In the genomic region with DNA sequence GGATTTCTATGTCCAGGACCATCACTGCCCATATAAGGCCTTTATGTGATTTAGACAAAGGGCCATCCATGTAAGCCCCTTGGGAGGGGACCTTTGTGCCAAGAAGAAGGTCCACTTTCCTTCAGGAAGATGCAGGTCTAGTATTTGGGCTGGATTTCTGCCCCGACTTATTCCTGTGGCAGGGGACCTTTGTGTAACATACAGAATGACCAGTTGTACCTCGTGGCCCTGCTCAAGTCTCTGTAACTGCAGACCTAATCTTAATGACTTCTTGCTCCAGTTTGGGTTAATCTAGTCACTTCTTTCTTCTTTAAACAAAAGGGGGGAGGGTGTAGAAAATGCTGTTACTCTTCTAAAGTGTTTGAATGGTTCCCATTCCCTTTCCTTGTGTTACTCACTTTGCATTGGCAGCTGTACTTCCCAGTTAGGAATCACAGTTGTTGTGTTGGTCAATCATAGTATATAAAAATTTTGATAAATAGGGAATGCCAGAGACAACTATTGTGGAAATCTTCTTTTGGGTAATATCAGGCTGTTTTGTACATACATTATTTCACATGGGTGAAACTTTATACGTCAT, we compare ENCODE assay signal across 12 cellular contexts. TPM values are rescaled to one million over a fixed set of nuclear protein-coding genes. Genes with fewer than 3 reads are reported as not detected.
DNase-seq lines count a peak whose midpoint lies in the region; ATAC-seq, FAIRE-seq and TF ChIP-seq lines count a peak whose summit lies in the region.
"Had no signal": no experiment of that assay in that cellular context is flagged by ENCODE, and none has a peak within 500 bp of the region (broad histone marks: within the 10 kb centered on the region; RNA-seq: fewer than 3 reads in every experiment).

No MANE protein-coding gene starts in this region.

- CTCF ChIA-PET in K562 (lab: Yijun Ruan, JAX; ENCODE audit: low intra/inter-chr PET ratio), result no interaction called here

- 95 to 100% methylated on average over 3 of the region's 3 CpGs for WGBS in GM23248 (ENCODE audit: low coverage in 1 of 2, low lambda C conversion rate in 2 of 2, missing lambda C conversion rate in 2 of 2), 2 experiments
- 61% methylated on average over 3 of the region's 3 CpGs for WGBS in K562 (ENCODE audit: insufficient coverage, low coverage, missing lambda C conversion rate)
- 71% methylated on average over 3 of the region's 3 CpGs for WGBS in hepatocyte (ENCODE audit: low lambda C conversion rate, missing lambda C conversion rate)

- H3F3A ChIP-seq in GM23248 (ENCODE audit: insufficient read depth), result peaks cover 65% of the 10 kb centered on the region

- intact Hi-C loops in K562 (cut with micrococcal nuclease) (no loop called here), gastrocnemius medialis (cut with DNase I; ENCODE audit: low total_unique reads) (loop anchor here (1.0 kb wide), 1 partner anchor 56 kb away; no protein-coding TSS in a partner anchor)

- TF ChIP-seq EP300 in K562 (IDR thresholded peaks at IDR 0.05; ENCODE audit: low read length), result no peak

- H3K9me1 ChIP-seq in K562 (ENCODE audit: control insufficient read depth, insufficient read depth, low read length), result no peaks in the 10 kb centered on the region

- no peaks in the 10 kb centered on the region for H3K9me2 ChIP-seq in GM23248 (ENCODE audit: insufficient read depth)
- no peaks in the 10 kb centered on the region for H3K9me2 ChIP-seq in hepatocyte (replicated peaks; ENCODE audit: insufficient read depth)

- no TSS peak for BruUV-seq in K562 (replicated peaks; lab: Mats Ljungman, UMichigan)

- in situ Hi-C loops in GM23248 (cut with MboI) (no loop called here), K562 (cut with MboI) (no loop called here), gastrocnemius medialis (cut with MboI; ENCODE audit: low sequenced_read_pairs in 4 of 4) (loop anchor here in 3 of 4 donors (5.0 to 10.0 kb wide), 2 partner anchors 51 to 59 kb away; partner anchors contain the start of gene NEXN (in 2 of the 3))

- POLR2A ChIA-PET in K562 (lab: Yijun Ruan, JAX), result interaction anchor here (0.7 to 1.3 kb wide), 3 partner anchors 10 to 332 kb away, joined by 3 read pairs; no protein-coding TSS in a partner anchor

- H3K27me3 ChIP-seq in GM23248 (replicated peaks; ENCODE audit: insufficient read depth), result no peaks in the 10 kb centered on the region
- H3K27me3 ChIP-seq in K562 (ENCODE audit: control insufficient read depth in 2 of 2, insufficient read depth in 2 of 2, low read length in 2 of 2), result no peaks in the 10 kb centered on the region
- H3K27me3 ChIP-seq in hepatocyte, result no peaks in the 10 kb centered on the region
- H3K27me3 ChIP-seq in gastrocnemius medialis, result no peaks in the 10 kb centered on the region

- H4K20me1 ChIP-seq in GM23248 (ENCODE audit: insufficient read depth), result no peaks in the 10 kb centered on the region
- no peaks in the 10 kb centered on the region for H4K20me1 ChIP-seq in K562 (replicated peaks; ENCODE audit: control insufficient read depth, insufficient read depth, low read length)
- no peaks in the 10 kb centered on the region for H4K20me1 ChIP-seq in hepatocyte (ENCODE audit: insufficient read depth, poor library complexity, severe bottlenecking)

- H3K36me3 ChIP-seq in GM23248 (ENCODE audit: low read depth) (peaks cover 3% of the 10 kb centered on the region; the same call in 1 of the 2 replicates), K562 (ENCODE audit: control insufficient read depth, insufficient read depth, low read length) (no peaks in the 10 kb centered on the region), hepatocyte (replicated peaks; ENCODE audit: insufficient read depth, low read depth) (no peaks in the 10 kb centered on the region), gastrocnemius medialis (no peaks in the 10 kb centered on the region)

- no peak for TF ChIP-seq POLR2A in K562 (conservative IDR thresholded peaks at IDR 0.05)
- TF ChIP-seq POLR2A in gastrocnemius medialis (IDR thresholded peaks at IDR 0.05), result no peak

- H3K27ac ChIP-seq in GM23248 (peak overlapping the region; percentile 98), K562 (ENCODE audit: extremely low read depth, low read depth, low read length) (no peak overlapping the region), hepatocyte (peak overlapping the region; percentile 38), gastrocnemius medialis (peak overlapping the region; percentile 91 to 100 (median 97))
- H3K27ac ChIP-seq: KMS-11 had no signal

- peaks cover 22% of the 10 kb centered on the region for H3K79me2 ChIP-seq in GM23248 (ENCODE audit: insufficient read depth)
- H3K79me2 ChIP-seq in K562 (ENCODE audit: control insufficient read depth, insufficient read depth, low read length), result no peaks in the 10 kb centered on the region
- no peaks in the 10 kb centered on the region for H3K79me2 ChIP-seq in hepatocyte

- DNase-seq in GM23248, result peak; percentile 29
- DNase-seq in K562 (ENCODE audit: extremely low read depth in 1 of 4, low spot score in 3 of 4), result peak in 1 of 4 experiments; percentile 11
- no peak for DNase-seq in hepatocyte (ENCODE audit: low spot score)
- DNase-seq in gastrocnemius medialis, result peak; percentile 33 to 45
- no peak for DNase-seq in activated CD4-positive, alpha-beta T cell treated with anti-CD3 and anti-CD28 coated beads, Interleukin-2, amount 50 U/mL, for 1 hour
- no peak for DNase-seq in occipital lobe (lab: John Stamatoyannopoulos, UW)
- no peak for DNase-seq in NCI-H2227 treated with DMSO at 0.1 percent for 48 hours (lab: John Stamatoyannopoulos, UW)
- DNase-seq: activated CD4-positive, alpha-beta T cell treated with anti-CD3 and anti-CD28 coated beads, Interleukin-2, amount 10 ng/mL, durations not matched to agents 24 days and 14 days; DND-41 had no signal

- H3K9me3 ChIP-seq in GM23248 (ENCODE audit: low read depth) (no peaks in the 10 kb centered on the region), K562 (replicated peaks; ENCODE audit: control insufficient read depth, insufficient read depth, low read depth, low read length) (no peaks in the 10 kb centered on the region), hepatocyte (ENCODE audit: low read depth) (no peaks in the 10 kb centered on the region), gastrocnemius medialis (no peaks in the 10 kb centered on the region)

- H3K4me3 ChIP-seq in GM23248, result no peak overlapping the region
- H3K4me3 ChIP-seq in K562, result no peak overlapping the region
- no peak overlapping the region for H3K4me3 ChIP-seq in hepatocyte
- no peak overlapping the region for H3K4me3 ChIP-seq in gastrocnemius medialis
- H3K4me3 ChIP-seq: GM12878 had no signal

- H3K9ac ChIP-seq in GM23248 (peak overlapping the region; percentile 80), K562 (ENCODE audit: insufficient read depth in 1 of 2, low read depth in 2 of 2, low read length in 2 of 2) (no peak overlapping the region; a peak in 1 of 4 replicates)
- H3K9ac ChIP-seq: KMS-11 had no signal

- TF ChIP-seq RAD21 in K562 (CRISPR knock-in tag; conservative IDR thresholded peaks at IDR 0.05 in 1 of 2, IDR thresholded peaks at IDR 0.05 in 1 of 2), result no peak

- no peak overlapping the region for H2AFZ ChIP-seq in GM23248
- no peak overlapping the region for H2AFZ ChIP-seq in K562 (ENCODE audit: low read depth, low read length)
- H2AFZ ChIP-seq in hepatocyte, result no peak overlapping the region

- ATAC-seq in K562, result peak; percentile 63
- peak in 1 of 2 donors; percentile 19 for ATAC-seq in gastrocnemius medialis
- no peak for ATAC-seq in HG03175 (IDR thresholded peaks at IDR 0.05; ENCODE audit: unreplicated experiment)
- ATAC-seq: GM12878 had no signal

- peaks cover 53% of the 10 kb centered on the region for H3K4me1 ChIP-seq in GM23248 (ENCODE audit: insufficient read depth)
- peaks cover 0 to 19% of the 10 kb centered on the region in 2 experiments; a peak in 2 of 5 replicates for H3K4me1 ChIP-seq in K562 (replicated peaks in 1 of 2; ENCODE audit: control insufficient read depth in 2 of 2, insufficient read depth in 2 of 2, low read length in 2 of 2)
- peaks cover 18% of the 10 kb centered on the region for H3K4me1 ChIP-seq in hepatocyte (ENCODE audit: insufficient read depth)
- H3K4me1 ChIP-seq in gastrocnemius medialis, result peaks cover 79 to 86% of the 10 kb centered on the region in 2 donors

- peak overlapping the region; percentile 72 for H3K4me2 ChIP-seq in GM23248 (ENCODE audit: unreplicated experiment)
- no peak overlapping the region for H3K4me2 ChIP-seq in K562 (ENCODE audit: insufficient read depth, low read length)
- no peak overlapping the region for H3K4me2 ChIP-seq in hepatocyte
- H3K4me2 ChIP-seq: KMS-11 had no signal

- no peak for FAIRE-seq in K562 (lab: Jason Lieb, UNC)
- FAIRE-seq: GM12878 had no signal

- no peak for TF ChIP-seq CTCF in K562 (IDR thresholded peaks at IDR 0.05 in 2 of 3, conservative IDR thresholded peaks at IDR 0.05 in 1 of 3; ENCODE audit: insufficient read depth in 2 of 3, low read depth in 1 of 3, low read length in 3 of 3)
- no peak for TF ChIP-seq CTCF in hepatocyte (IDR thresholded peaks at IDR 0.05; ENCODE audit: poor library complexity)
- no peak for TF ChIP-seq CTCF in gastrocnemius medialis (IDR thresholded peaks at IDR 0.05 in 4 of 5, conservative IDR thresholded peaks at IDR 0.05 in 1 of 5)

RNA-seq across cellular contexts. Expression of gene MIGA1, which starts 54.2 kb away (rescaled TPM):
- 11.6 and 15.4 TPM in 2 replicates for total RNA-seq in GM23248 (2014; rRNA removed; shearing (Covaris generic))
- 13.6 and 14.4 TPM in 2 replicates for polyA plus RNA-seq in GM23248 (2016; fragmentation: Nextera tagmentation; extraction: Ambion mirVana)
- total RNA-seq in K562 (2011; cell fraction: chromatin; rRNA removed; ENCODE audit: low replicate concordance), result 9.2 and 21.8 TPM in 2 replicates
- 5.7 and 6.7 TPM in 2 replicates for total RNA-seq in K562 (2011; cell fraction: nucleolus; rRNA removed)
- total RNA-seq in K562 (2011; cell fraction: nucleoplasm; rRNA removed), result 12.9 and 23.4 TPM in 2 replicates
- 1.7 and 2.9 TPM in 2 replicates for total RNA-seq in K562 (2014; rRNA removed)
- total RNA-seq in K562 (2014; rRNA removed; fragmentation: Illumina TruSeq; extraction: Trizol), result 5.1 and 6.1 TPM in 2 replicates
- total RNA-seq in K562 (2015; rRNA removed; fragmentation: Illumina TruSeq; extraction: Trizol), result 4.5 and 5.0 TPM in 2 replicates
- 4.0 and 4.4 TPM in 2 replicates for total RNA-seq in K562 (2021)
- polyA plus RNA-seq in K562 (2011; rRNA removed), result 3.5 and 3.6 TPM in 2 replicates
- 0.60 and 1.3 TPM in 2 replicates for polyA plus RNA-seq in K562 (2011; cell fraction: cytosol; rRNA removed)
- polyA plus RNA-seq in K562 (2011; cell fraction: nucleus; rRNA removed), result 2.5 and 3.0 TPM in 2 replicates
- 1.7 and 2.4 TPM in 2 replicates for polyA plus RNA-seq in K562 (2012)
- polyA plus RNA-seq in K562 (2014; fragmentation: Illumina TruSeq; extraction: Trizol), result 2.4 and 2.8 TPM in 2 replicates
- polyA plus RNA-seq in K562 (2014; fragmentation: Nextera tagmentation; extraction: Ambion mirVana), result 1 to 10 TPM; 1.6 to 1.8 TPM
- 2.9 and 3.1 TPM in 2 replicates for polyA plus RNA-seq in K562 (2014; rRNA removed)
- polyA minus RNA-seq in K562 (2011; rRNA and poly(A)+ RNA removed), result 8.2 and 10.7 TPM in 2 replicates
- polyA minus RNA-seq in K562 (2011; cell fraction: cytosol; rRNA and poly(A)+ RNA removed), result 1.8 and 3.1 TPM in 2 replicates
- polyA minus RNA-seq in K562 (2011; cell fraction: nucleus; rRNA and poly(A)+ RNA removed), result 5.7 and 9.3 TPM in 2 replicates
- total RNA-seq in hepatocyte, result 17.9 and 18.1 TPM in 2 replicates
- 8.8 and 8.9 TPM in 2 replicates for polyA plus RNA-seq in hepatocyte
- 10 to 100 TPM; 15.0 to 21.7 (median 19.2) TPM for total RNA-seq in gastrocnemius medialis
- 28.5 TPM for total RNA-seq in occipital lobe

RNA-seq across cellular contexts. Expression of gene NEXN, which starts 54.8 kb away (rescaled TPM):
- 11.4 and 17.2 TPM in 2 replicates for total RNA-seq in GM23248 (2014; rRNA removed; shearing (Covaris generic))
- polyA plus RNA-seq in GM23248 (2016; fragmentation: Nextera tagmentation; extraction: Ambion mirVana) (69.0 and 70.4 TPM in 2 replicates), K562 (2011; rRNA removed) (0.07 and 0.18 TPM in 2 replicates), K562 (2014; fragmentation: Illumina TruSeq; extraction: Trizol) (1.2 and 1.8 TPM in 2 replicates), K562 (2014; fragmentation: Nextera tagmentation; extraction: Ambion mirVana) (under 1 TPM; 0.46 to 0.51 TPM), K562 (2014; rRNA removed) (0.86 and 0.97 TPM in 2 replicates), hepatocyte (11.5 and 12.2 TPM in 2 replicates)
- 1.1 TPM in 1 of 2 replicates, not detected in the other for total RNA-seq in K562 (2011; cell fraction: chromatin; rRNA removed; ENCODE audit: low replicate concordance)
- total RNA-seq in K562 (2011; cell fraction: nucleolus; rRNA removed), result 0.17 TPM in 1 of 2 replicates, not detected in the other
- total RNA-seq in K562 (2011; cell fraction: nucleoplasm; rRNA removed), result 0.29 and 1.1 TPM in 2 replicates
- total RNA-seq in K562 (2014; rRNA removed) (0.95 and 1.4 TPM in 2 replicates), K562 (2014; rRNA removed; fragmentation: Illumina TruSeq; extraction: Trizol) (0.76 and 1.2 TPM in 2 replicates), K562 (2015; rRNA removed; fragmentation: Illumina TruSeq; extraction: Trizol) (0.98 and 1.2 TPM in 2 replicates), K562 (2021) (0.60 and 0.92 TPM in 2 replicates), hepatocyte (5.1 and 5.3 TPM in 2 replicates), gastrocnemius medialis (100 to 1,000 TPM; 105 to 297 (median 200) TPM), occipital lobe (0.31 TPM)
- polyA plus RNA-seq in K562 (2011; cell fraction: cytosol; rRNA removed), result 0.03 and 0.09 TPM in 2 replicates
- 0.06 TPM in 1 of 2 replicates, not detected in the other for polyA plus RNA-seq in K562 (2011; cell fraction: nucleus; rRNA removed)
- 0.55 and 1.3 TPM in 2 replicates for polyA plus RNA-seq in K562 (2012)
- polyA minus RNA-seq in K562 (2011; rRNA and poly(A)+ RNA removed), result 0.09 and 0.63 TPM in 2 replicates
- polyA minus RNA-seq in K562 (2011; cell fraction: cytosol; rRNA and poly(A)+ RNA removed), result not detected in 2 replicates
- polyA minus RNA-seq in K562 (2011; cell fraction: nucleus; rRNA and poly(A)+ RNA removed), result 0.27 and 0.33 TPM in 2 replicates

Comparison
In these comparisons a context has a peak if more than half of its experiments do, and no peak if none do; other contexts are left out.
1. DNase-seq: peak in GM23248 (single experiment) and gastrocnemius medialis (2 of 2); none in hepatocyte (single experiment), activated CD4-positive, alpha-beta T cell treated with anti-CD3 and anti-CD28 coated beads, Interleukin-2, amount 50 U/mL, for 1 hour (single experiment), occipital lobe (single experiment) and NCI-H2227 treated with DMSO at 0.1 percent for 48 hours (single experiment).
2. in situ Hi-C loops: an anchor here in gastrocnemius medialis (5.0 to 10.0 kb wide); none called in GM23248 and K562.